ENCODE assay signal across 9 cellular contexts in genomic region chr12:123660328-123660727, GRCh38. TPM values are rescaled to one million over a fixed set of nuclear protein-coding genes. Genes with fewer than 3 reads are reported as not detected.
DNase-seq lines count a peak whose midpoint lies in the region; ATAC-seq and TF ChIP-seq lines count a peak whose summit lies in the region.
"Had no signal": no experiment of that assay in that cellular context is flagged by ENCODE, and none has a peak within 500 bp of the region (broad histone marks: within the 10 kb centered on the region; RNA-seq: fewer than 3 reads in every experiment).

No MANE protein-coding gene starts in this region.

- peak overlapping the region; percentile 63 for H3K9ac ChIP-seq in smooth muscle cell (ENCODE audit: low read depth)
- no peak overlapping the region for H3K9ac ChIP-seq in neural progenitor cell

- H3K4me3 Mint-ChIP-seq in neural progenitor cell: no peak overlapping the region
- H3K4me3 Mint-ChIP-seq: nephron had no signal

- H4K20me1 ChIP-seq in smooth muscle cell (ENCODE audit: low read depth): no peaks in the 10 kb centered on the region
- H4K20me1 ChIP-seq in neural progenitor cell (ENCODE audit: low read depth): no peaks in the 10 kb centered on the region

- no peaks in the 10 kb centered on the region for H3K27me3 Mint-ChIP-seq in neural progenitor cell (ENCODE audit: insufficient read depth, low read depth)

- no peaks in the 10 kb centered on the region for H3K27me3 ChIP-seq in smooth muscle cell (ENCODE audit: low read depth)
- H3K27me3 ChIP-seq in neural progenitor cell: no peaks in the 10 kb centered on the region
- H3K27me3 ChIP-seq in right cardiac atrium (ENCODE audit: control insufficient read depth, insufficient read depth): no peaks in the 10 kb centered on the region

- H2AFZ ChIP-seq in smooth muscle cell (ENCODE audit: low read depth) (peak overlapping the region; percentile 15), neural progenitor cell (replicated peaks) (no peak overlapping the region)

- no peaks in the 10 kb centered on the region for H3K4me1 ChIP-seq in smooth muscle cell (ENCODE audit: low read depth)
- no peaks in the 10 kb centered on the region for H3K4me1 ChIP-seq in neural progenitor cell
- no peaks in the 10 kb centered on the region for H3K4me1 ChIP-seq in right cardiac atrium (ENCODE audit: control insufficient read depth, insufficient read depth, low read length)

- H3K9me3 ChIP-seq in smooth muscle cell (replicated peaks; ENCODE audit: low read depth) (no peaks in the 10 kb centered on the region), neural progenitor cell (ENCODE audit: low read depth) (no peaks in the 10 kb centered on the region), right cardiac atrium (ENCODE audit: control insufficient read depth, low read length) (no peaks in the 10 kb centered on the region)

- H3F3A ChIP-seq in smooth muscle cell (ENCODE audit: low read depth) (peaks cover 10% of the 10 kb centered on the region), neural progenitor cell (ENCODE audit: low read depth) (no peaks in the 10 kb centered on the region)

- H3K79me2 ChIP-seq in smooth muscle cell (ENCODE audit: low read depth): no peaks in the 10 kb centered on the region
- no peaks in the 10 kb centered on the region for H3K79me2 ChIP-seq in neural progenitor cell (ENCODE audit: low read depth)

- H3K36me3 Mint-ChIP-seq in neural progenitor cell: peaks cover 16% of the 10 kb centered on the region

- H3K4me2 ChIP-seq in smooth muscle cell (peak overlapping the region; percentile 81), neural progenitor cell (no peak overlapping the region)

- H3K27ac ChIP-seq in smooth muscle cell (ENCODE audit: low read depth): peak overlapping the region; percentile 94
- H3K27ac ChIP-seq in neural progenitor cell: no peak overlapping the region
- H3K27ac ChIP-seq in right cardiac atrium (ENCODE audit: low read length): no peak overlapping the region

- H3K36me3 ChIP-seq in smooth muscle cell (ENCODE audit: low read depth): no peaks in the 10 kb centered on the region
- H3K36me3 ChIP-seq in neural progenitor cell: peaks cover 4% of the 10 kb centered on the region

- DNase-seq in HPDE6-E6E7 (ENCODE audit: extremely low spot score) (peak; percentile 89), cardiac fibroblast (ENCODE audit: low read depth in 2 of 2) (peak; percentile 85 to 94), smooth muscle cell (lab: John Stamatoyannopoulos, UW; ENCODE audit: unreplicated experiment) (no peak), neural progenitor cell (ENCODE audit: low spot score) (no peak), right cardiac atrium (no peak)
- DNase-seq in effector CD4-positive, alpha-beta T cell: no peak
- DNase-seq: NCI-H69; stimulated activated CD8-positive, alpha-beta memory T cell treated with anti-CD3 and anti-CD28 coated beads, Interleukin-4, amount 100 ng/mL, for 48 hours had no signal

- no peak overlapping the region for H3K27ac Mint-ChIP-seq in neural progenitor cell
- H3K27ac Mint-ChIP-seq: nephron had no signal

- no peak for ATAC-seq in right cardiac atrium

- 32% methylated on average over 3 of the region's 3 CpGs for WGBS in smooth muscle cell (ENCODE audit: low lambda C conversion rate)
- 76% methylated on average over 3 of the region's 3 CpGs for WGBS in right cardiac atrium

- H3K4me3 ChIP-seq in cardiac fibroblast (replicated peaks in 1 of 2; ENCODE audit: low read depth in 2 of 2, low read length in 2 of 2) (no peak overlapping the region), smooth muscle cell (no peak overlapping the region), neural progenitor cell (no peak overlapping the region), right cardiac atrium (ENCODE audit: low read length) (no peak overlapping the region)

- intact Hi-C loops in right cardiac atrium (cut with DNase I): no loop called here

- H3K4me1 Mint-ChIP-seq in neural progenitor cell: no peaks in the 10 kb centered on the region
- H3K4me1 Mint-ChIP-seq: nephron had no signal

- no peak for TF ChIP-seq CTCF in cardiac fibroblast (IDR thresholded peaks at IDR 0.05; ENCODE audit: low read depth, low read length)
- no peak for TF ChIP-seq CTCF in smooth muscle cell (IDR thresholded peaks at IDR 0.05; ENCODE audit: borderline replicate concordance, insufficient read depth, poor library complexity, severe bottlenecking)
- no peak for TF ChIP-seq CTCF in neural progenitor cell (IDR thresholded peaks at IDR 0.05)

- no peaks in the 10 kb centered on the region for H3K9me3 Mint-ChIP-seq in neural progenitor cell

RNA-seq across cellular contexts. Expression of gene TCTN2, which starts 10.6 kb away (rescaled TPM):
- total RNA-seq in smooth muscle cell (11.5 and 12.6 TPM in 2 replicates), neural progenitor cell (ENCODE audit: low replicate concordance) (15.6 and 15.8 TPM in 2 replicates), right cardiac atrium (1 to 10 TPM; 4.5 to 5.8 (median 4.7) TPM)
- polyA plus RNA-seq in smooth muscle cell (2.8 and 3.0 TPM in 2 replicates), right cardiac atrium (3.2 TPM)

RNA-seq across cellular contexts. Expression of gene GTF2H3, which starts 26.7 kb away (rescaled TPM):
- total RNA-seq in smooth muscle cell: 39.5 and 43.2 TPM in 2 replicates
- 10.8 and 11.3 TPM in 2 replicates for polyA plus RNA-seq in smooth muscle cell
- 44.3 and 50.9 TPM in 2 replicates for total RNA-seq in neural progenitor cell (ENCODE audit: low replicate concordance)
- total RNA-seq in right cardiac atrium: 10 to 100 TPM; 12.5 to 15.3 (median 13.1) TPM
- polyA plus RNA-seq in right cardiac atrium: 5.6 TPM

RNA-seq across cellular contexts. Expression of gene EIF2B1, which starts 26.8 kb away (rescaled TPM):
- total RNA-seq in smooth muscle cell (81.4 and 87.4 TPM in 2 replicates), neural progenitor cell (ENCODE audit: low replicate concordance) (77.1 and 85.1 TPM in 2 replicates), right cardiac atrium (10 to 100 TPM; 28.5 to 30.6 (median 29.3) TPM)
- polyA plus RNA-seq in smooth muscle cell (45.4 and 47.0 TPM in 2 replicates), right cardiac atrium (20.8 TPM)

RNA-seq across cellular contexts. Expression of gene ATP6V0A2, which starts 51.8 kb away (rescaled TPM):
- total RNA-seq in smooth muscle cell: 17.4 and 23.8 TPM in 2 replicates
- 12.0 and 12.6 TPM in 2 replicates for polyA plus RNA-seq in smooth muscle cell
- total RNA-seq in neural progenitor cell (ENCODE audit: low replicate concordance): 43.1 and 44.4 TPM in 2 replicates
- 10 to 100 TPM; 11.6 to 19.7 (median 13.4) TPM for total RNA-seq in right cardiac atrium
- polyA plus RNA-seq in right cardiac atrium: 4.6 TPM

RNA-seq across cellular contexts. Expression of gene DDX55, which starts 58.4 kb away (rescaled TPM):
- 13.4 and 14.5 TPM in 2 replicates for total RNA-seq in smooth muscle cell
- 14.7 and 20.1 TPM in 2 replicates for polyA plus RNA-seq in smooth muscle cell
- total RNA-seq in neural progenitor cell (ENCODE audit: low replicate concordance): 41.7 and 55.3 TPM in 2 replicates
- 1 to 10 TPM; 7.7 to 8.3 (median 8.2) TPM for total RNA-seq in right cardiac atrium
- 6.6 TPM for polyA plus RNA-seq in right cardiac atrium

Comparison
In these comparisons a context has a peak if more than half of its experiments do, and no peak if none do; other contexts are left out.
1. DNase-seq: peak in HPDE6-E6E7 (single experiment) and cardiac fibroblast (2 of 2); none in smooth muscle cell (single experiment), effector CD4-positive, alpha-beta T cell (single experiment), neural progenitor cell (single experiment) and right cardiac atrium (0 of 3).